Comparison of ENCODE assay signal across 20 cellular contexts in the genomic region with DNA sequence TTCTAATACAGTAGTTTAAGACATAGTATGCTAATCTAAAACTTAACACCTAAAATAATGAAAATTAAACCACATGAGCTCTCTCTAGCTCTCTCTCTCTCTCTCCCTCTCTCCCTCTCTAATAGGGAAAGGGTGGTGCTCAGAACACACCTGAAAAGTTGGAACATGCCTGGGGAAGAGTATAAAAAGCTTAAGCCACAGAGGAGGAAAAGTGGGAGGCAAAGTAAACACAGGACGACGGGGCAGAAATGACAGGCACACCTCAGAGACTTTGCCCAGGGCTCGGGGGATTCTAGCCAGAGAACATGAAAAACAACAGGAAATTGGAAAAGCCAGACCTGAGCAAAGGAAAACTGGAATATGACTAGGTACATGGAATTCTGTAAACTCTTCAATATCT.
DNase-seq lines count a peak whose midpoint lies in the region; ATAC-seq and TF ChIP-seq lines count a peak whose summit lies in the region.
"Had no signal": no experiment of that assay in that cellular context is flagged by ENCODE, and none has a peak within 500 bp of the region (broad histone marks: within the 10 kb centered on the region; RNA-seq: fewer than 3 reads in every experiment).

No MANE protein-coding gene starts in this region.

- H3K79me2 ChIP-seq in OCI-LY3 (ENCODE audit: low read length) (no peaks in the 10 kb centered on the region), hepatocyte (no peaks in the 10 kb centered on the region)

- in situ Hi-C loops in transverse colon (cut with MboI; ENCODE audit: low pct_ligation_motif_present in 1 of 4, low pct_unique_long_range_greater_than_20kb in 1 of 4, low sequenced_read_pairs in 3 of 4), result no loop called here

- peaks cover 52% of the 10 kb centered on the region for H3K4me1 Mint-ChIP-seq in activated naive CD4-positive, alpha-beta T cell treated with anti-CD3 and anti-CD28 coated beads, Interleukin-2, amount 50 U/mL, for 24 hours

- peak overlapping the region; percentile 71 for H3K4me2 ChIP-seq in OCI-LY3 (ENCODE audit: low read length)
- H3K4me2 ChIP-seq in hepatocyte, result peak overlapping the region; percentile 63
- H3K4me2 ChIP-seq: neural progenitor cell had no signal

- H2AFZ ChIP-seq in OCI-LY3 (ENCODE audit: low read depth, low read length), result peak overlapping the region; percentile 30; the same call in 1 of the 2 replicates
- no peak overlapping the region for H2AFZ ChIP-seq in hepatocyte

- no peaks in the 10 kb centered on the region for H3K9me3 ChIP-seq in OCI-LY3 (ENCODE audit: insufficient read depth, low read length)
- H3K9me3 ChIP-seq in hepatocyte (ENCODE audit: low read depth), result no peaks in the 10 kb centered on the region
- H3K9me3 ChIP-seq in transverse colon, result no peaks in the 10 kb centered on the region
- H3K9me3 ChIP-seq in MG63, result no peaks in the 10 kb centered on the region
- H3K9me3 ChIP-seq: gastrocnemius medialis, prostate gland had no signal

- intact Hi-C loops in transverse colon (cut with DNase I; ENCODE audit: low total_unique reads), result no loop called here
- intact Hi-C loops in cardiac septum (cut with DNase I), result loop anchor here (5.0 to 10.0 kb wide), 2 partner anchors 165 to 667 kb away; a partner anchor contains a TSS

- TF ChIP-seq POLR2A in transverse colon (IDR thresholded peaks at IDR 0.05), result no peak

- H4K20me1 ChIP-seq in OCI-LY3 (ENCODE audit: insufficient read depth, low read length) (no peaks in the 10 kb centered on the region), hepatocyte (ENCODE audit: insufficient read depth, poor library complexity, severe bottlenecking) (no peaks in the 10 kb centered on the region)

- peak overlapping the region; percentile 74 for H3K4me3 Mint-ChIP-seq in activated naive CD4-positive, alpha-beta T cell treated with anti-CD3 and anti-CD28 coated beads, Interleukin-2, amount 50 U/mL, for 24 hours
- H3K4me3 Mint-ChIP-seq: central memory CD8-positive, alpha-beta T cell; mesothelial cell of epicardium; neural progenitor cell had no signal

- no peaks in the 10 kb centered on the region for H3K9me3 Mint-ChIP-seq in activated naive CD4-positive, alpha-beta T cell treated with anti-CD3 and anti-CD28 coated beads, Interleukin-2, amount 50 U/mL, for 24 hours
- H3K9me3 Mint-ChIP-seq: central memory CD8-positive, alpha-beta T cell; neural progenitor cell had no signal

- H3K27ac ChIP-seq in OCI-LY3 (ENCODE audit: low read length), result peak overlapping the region; percentile 89
- H3K27ac ChIP-seq in hepatocyte, result peak overlapping the region; percentile 62
- H3K27ac ChIP-seq in transverse colon, result no peak overlapping the region
- H3K27ac ChIP-seq: gastrocnemius medialis, KMS-11, neural progenitor cell, prostate gland, skin epidermis had no signal

- no peak for TF ChIP-seq EP300 in transverse colon (IDR thresholded peaks at IDR 0.05; ENCODE audit: low read depth)

- DNase-seq in activated naive CD4-positive, alpha-beta T cell treated with anti-CD3 and anti-CD28 coated beads, Interleukin-2, amount 50 U/mL, for 16 hours, result no peak
- DNase-seq in hepatocyte (ENCODE audit: low spot score) (no peak), transverse colon (peak; percentile 16), MG63 (no peak), cardiac septum (ENCODE audit: low spot score) (no peak)
- DNase-seq: ACHN, anterior cingulate cortex, DMS79, erythroblast, gastrocnemius medialis, SHP77 treated with DMSO at 0.1 percent for 48 hours had no signal

- H3K9ac ChIP-seq in OCI-LY3 (ENCODE audit: low read length), result peak overlapping the region; percentile 72
- H3K9ac ChIP-seq: KMS-11, neural progenitor cell had no signal

- 26% methylated on average over 3 of the region's 3 CpGs for WGBS in hepatocyte (ENCODE audit: low lambda C conversion rate, missing lambda C conversion rate)
- WGBS in transverse colon (ENCODE audit: low coverage in 1 of 2), 2 donors, result 34% methylated on average over 3 of the region's 3 CpGs

- H3K36me3 ChIP-seq in OCI-LY3 (replicated peaks; ENCODE audit: low read depth, low read length) (no peaks in the 10 kb centered on the region), hepatocyte (replicated peaks; ENCODE audit: insufficient read depth, low read depth) (no peaks in the 10 kb centered on the region), transverse colon (no peaks in the 10 kb centered on the region), MG63 (no peaks in the 10 kb centered on the region)
- H3K36me3 ChIP-seq: gastrocnemius medialis, neural progenitor cell, prostate gland had no signal

- peak overlapping the region; percentile 91 for H3K27ac Mint-ChIP-seq in activated naive CD4-positive, alpha-beta T cell treated with anti-CD3 and anti-CD28 coated beads, Interleukin-2, amount 50 U/mL, for 24 hours
- H3K27ac Mint-ChIP-seq: mesothelial cell of epicardium had no signal

- H3K27me3 ChIP-seq in OCI-LY3 (ENCODE audit: low read depth, low read length), result no peaks in the 10 kb centered on the region
- no peaks in the 10 kb centered on the region for H3K27me3 ChIP-seq in hepatocyte
- no peaks in the 10 kb centered on the region for H3K27me3 ChIP-seq in transverse colon
- H3K27me3 ChIP-seq in MG63, result no peaks in the 10 kb centered on the region
- H3K27me3 ChIP-seq: gastrocnemius medialis, neural progenitor cell had no signal

- TF ChIP-seq CTCF in OCI-LY3 (IDR thresholded peaks at IDR 0.05; ENCODE audit: low read depth, low read length) (no peak), hepatocyte (IDR thresholded peaks at IDR 0.05; ENCODE audit: poor library complexity) (no peak), transverse colon (IDR thresholded peaks at IDR 0.05) (no peak)

- H3K36me3 Mint-ChIP-seq in activated naive CD4-positive, alpha-beta T cell treated with anti-CD3 and anti-CD28 coated beads, Interleukin-2, amount 50 U/mL, for 24 hours, result no peaks in the 10 kb centered on the region
- H3K36me3 Mint-ChIP-seq: mesothelial cell of epicardium, neural progenitor cell had no signal

- H3K4me1 ChIP-seq in OCI-LY3 (ENCODE audit: low read length) (peaks cover 46% of the 10 kb centered on the region), hepatocyte (ENCODE audit: insufficient read depth) (peaks cover 10% of the 10 kb centered on the region), transverse colon (peaks cover 0 to 16% (median 7%) of the 10 kb centered on the region in 4 donors)
- H3K4me1 ChIP-seq: gastrocnemius medialis, prostate gland had no signal

- ATAC-seq in activated CD4-positive, CD25-positive, alpha-beta regulatory T cell treated with anti-CD3 and anti-CD28 coated beads, Interleukin-2, amount 50 U/mL, for 24 hours, result no peak
- ATAC-seq: gastrocnemius medialis had no signal

- H3K4me3 ChIP-seq in OCI-LY3 (ENCODE audit: low read length) (peak overlapping the region; percentile 59), hepatocyte (no peak overlapping the region), transverse colon (no peak overlapping the region), MG63 (no peak overlapping the region)
- H3K4me3 ChIP-seq: gastrocnemius medialis, neural progenitor cell, prostate gland, skin epidermis had no signal

- no peaks in the 10 kb centered on the region for H3K9me2 ChIP-seq in hepatocyte (replicated peaks; ENCODE audit: insufficient read depth)

- no peaks in the 10 kb centered on the region for H3K27me3 Mint-ChIP-seq in activated naive CD4-positive, alpha-beta T cell treated with anti-CD3 and anti-CD28 coated beads, Interleukin-2, amount 50 U/mL, for 24 hours
- H3K27me3 Mint-ChIP-seq: central memory CD8-positive, alpha-beta T cell had no signal

Comparison
In these comparisons a context has a peak if more than half of its experiments do, and no peak if none do; other contexts are left out.
1. H3K27ac ChIP-seq: peak in OCI-LY3 (single experiment) and hepatocyte (single experiment); none in transverse colon (0 of 4).